Comparison of ENCODE assay signal across 9 cellular contexts in the genomic region with DNA sequence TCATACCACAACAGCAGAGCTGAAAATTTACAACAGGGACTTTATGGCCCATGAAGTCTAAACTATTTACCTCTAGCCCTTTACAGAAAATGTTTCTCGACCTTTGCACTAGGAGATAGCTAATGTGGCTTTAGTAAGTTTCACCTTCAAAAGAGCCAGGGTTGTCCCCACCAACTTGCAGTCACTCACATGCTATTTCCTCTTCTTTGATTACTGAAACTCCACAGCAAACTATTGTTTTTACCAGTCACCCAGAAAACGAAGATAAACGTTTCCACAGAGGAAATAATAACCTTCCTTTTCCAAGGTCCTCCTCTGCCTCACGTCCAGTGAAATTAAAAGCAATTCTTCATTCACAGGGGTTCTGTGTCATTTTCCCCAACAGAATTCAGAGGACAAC. TPM values are rescaled to one million over a fixed set of nuclear protein-coding genes. Genes with fewer than 3 reads are reported as not detected.
A peak's percentile ranks its signal among the peaks of the same experiment; 100 is the strongest.
DNase-seq lines count a peak whose midpoint lies in the region; ATAC-seq, FAIRE-seq and TF ChIP-seq lines count a peak whose summit lies in the region.
"Had no signal": no experiment of that assay in that cellular context is flagged by ENCODE, and none has a peak within 500 bp of the region (broad histone marks: within the 10 kb centered on the region; RNA-seq: fewer than 3 reads in every experiment).

No MANE protein-coding gene starts in this region.

- peaks cover 99% of the 10 kb centered on the region for H3K4me1 ChIP-seq in A549
- peaks cover 16% of the 10 kb centered on the region; the same call in 1 of the 2 replicates for H3K4me1 ChIP-seq in PC-3 (ENCODE audit: insufficient read depth, low read length)

- no peak overlapping the region for H3K9ac ChIP-seq in PC-3 (ENCODE audit: low read length)

- H3K4me2 ChIP-seq in A549 = peak overlapping the region; percentile 77
- no peak overlapping the region for H3K4me2 ChIP-seq in PC-3 (ENCODE audit: low read length)

- H4K20me1 ChIP-seq in PC-3 (ENCODE audit: low read length) = peaks cover 6% of the 10 kb centered on the region; the same call in 1 of the 2 replicates

- no peaks in the 10 kb centered on the region for H3K36me3 Mint-ChIP-seq in activated naive CD4-positive, alpha-beta T cell treated with anti-CD3 and anti-CD28 coated beads for 36 hours (ENCODE audit: low read depth)

- no TSS peak for BruUV-seq in PC-3 (replicated peaks; lab: Mats Ljungman, UMichigan)

- no peaks in the 10 kb centered on the region for H3K4me1 Mint-ChIP-seq in activated naive CD4-positive, alpha-beta T cell treated with anti-CD3 and anti-CD28 coated beads for 36 hours (ENCODE audit: low read depth)

- TF ChIP-seq CTCF in A549 (IDR thresholded peaks at IDR 0.05) (no peak), brain microvascular endothelial cell (IDR thresholded peaks at IDR 0.05; ENCODE audit: low read depth, low read length, missing control alignments) (no peak), PC-3 (conservative IDR thresholded peaks at IDR 0.05; ENCODE audit: low read depth, low read length) (no peak)

- no peak for ATAC-seq in A549
- peak; percentile 95 for ATAC-seq in GM19395 (IDR thresholded peaks at IDR 0.05; ENCODE audit: unreplicated experiment)
- ATAC-seq in HG03025 (IDR thresholded peaks at IDR 0.05; ENCODE audit: low FRiP score, unreplicated experiment) = peak; percentile 88
- ATAC-seq in SK-N-SH treated with all-trans-retinoic acid at 6 μM for 48 hours = no peak
- ATAC-seq in PC-3 = no peak

- peaks cover 93% of the 10 kb centered on the region for H3K79me2 ChIP-seq in PC-3 (ENCODE audit: low read length)

- H3K27ac Mint-ChIP-seq in activated naive CD4-positive, alpha-beta T cell treated with anti-CD3 and anti-CD28 coated beads for 36 hours = no peak overlapping the region

- no peak for TF ChIP-seq EP300 in A549 (IDR thresholded peaks at IDR 0.05)

- no peak for TF ChIP-seq POLR2A in A549 (IDR thresholded peaks at IDR 0.05; ENCODE audit: low read length)

- peaks cover 6% of the 10 kb centered on the region for H3K27me3 Mint-ChIP-seq in activated naive CD4-positive, alpha-beta T cell treated with anti-CD3 and anti-CD28 coated beads for 36 hours (ENCODE audit: low read depth)

- H3K36me3 ChIP-seq in brain microvascular endothelial cell (replicated peaks) (peaks cover 2% of the 10 kb centered on the region), PC-3 (ENCODE audit: low read depth, low read length) (peaks cover 53% of the 10 kb centered on the region)

- H3F3A ChIP-seq in PC-3 (ENCODE audit: low read length, unreplicated experiment) = no peaks in the 10 kb centered on the region

- no peaks in the 10 kb centered on the region for H3K9me2 ChIP-seq in PC-3 (replicated peaks; ENCODE audit: low read length)

- H3K27me3 ChIP-seq in brain microvascular endothelial cell (replicated peaks) (no peaks in the 10 kb centered on the region), PC-3 (ENCODE audit: low read length) (no peaks in the 10 kb centered on the region)

- FAIRE-seq in A549 (lab: Jason Lieb, UNC) = no peak

- no peaks in the 10 kb centered on the region for H3K9me3 Mint-ChIP-seq in activated naive CD4-positive, alpha-beta T cell treated with anti-CD3 and anti-CD28 coated beads for 36 hours

- peak overlapping the region; percentile 84 to 89 for H3K27ac ChIP-seq in A549
- H3K27ac ChIP-seq in brain microvascular endothelial cell = peak overlapping the region; percentile 80
- no peak overlapping the region for H3K27ac ChIP-seq in PC-3 (ENCODE audit: low read length)

- H3K9me3 ChIP-seq in A549 = no peaks in the 10 kb centered on the region
- H3K9me3 ChIP-seq in PC-3 (ENCODE audit: low read length) = no peaks in the 10 kb centered on the region

- H3K4me3 Mint-ChIP-seq in activated naive CD4-positive, alpha-beta T cell treated with anti-CD3 and anti-CD28 coated beads for 36 hours = no peak overlapping the region

- H2AFZ ChIP-seq in PC-3 (ENCODE audit: low read length) = no peak overlapping the region

- no peak for DNase-seq in A549 (ENCODE audit: low read depth in 1 of 2, low spot score in 1 of 2)
- DNase-seq in brain microvascular endothelial cell = no peak
- no peak for DNase-seq in NCI-H1930 (lab: John Stamatoyannopoulos, UW)
- DNase-seq in PC-3 = no peak
- no peak for DNase-seq in activated naive CD4-positive, alpha-beta T cell treated with anti-CD3 and anti-CD28 coated beads for 36 hours
- DNase-seq: HCEC 1CT had no signal

- CTCF ChIA-PET in A549 (lab: Yijun Ruan, JAX) = interaction anchor here (1.0 to 3.1 kb wide), 7 partner anchors 9 to 162 kb away, joined by 3 to 10 read pairs (median 4); partner anchors contain the start of gene WWTR1
- CTCF ChIA-PET in PC-3 (lab: Charles Lee) = no interaction called here
- CTCF ChIA-PET in activated naive CD4-positive, alpha-beta T cell treated with anti-CD3 and anti-CD28 coated beads for 36 hours (lab: Charles Lee) = no interaction called here

- intact Hi-C loops in PC-3 (cut with micrococcal nuclease) = no loop called here
- intact Hi-C loops in activated naive CD4-positive, alpha-beta T cell treated with anti-CD3 and anti-CD28 coated beads for 36 hours (cut with micrococcal nuclease) = no loop called here

- POLR2A ChIA-PET in A549 (lab: Yijun Ruan, JAX) = interaction anchor here (1.2 to 1.7 kb wide), 2 partner anchors 34 to 48 kb away, joined by 4 read pairs; partner anchors contain the start of gene WWTR1
- POLR2A ChIA-PET in PC-3 (lab: Charles Lee; ENCODE audit: unreplicated experiment) = interaction anchor here (0.6 kb wide), 2 partner anchors 23 to 627 kb away, joined by 5 to 8 read pairs; no protein-coding TSS in a partner anchor

- in situ Hi-C loops in brain microvascular endothelial cell (cut with HindIII; ENCODE audit: low pct_ligation_motif_present, low sequenced_read_pairs) = no loop called here

- H3K4me3 ChIP-seq in A549 (no peak overlapping the region), brain microvascular endothelial cell (ENCODE audit: low read depth, low read length) (no peak overlapping the region), PC-3 (ENCODE audit: low read length) (no peak overlapping the region)

- TF ChIP-seq RAD21 in A549 (conservative IDR thresholded peaks at IDR 0.05 in 1 of 2, IDR thresholded peaks at IDR 0.05 in 1 of 2) = no peak

- WGBS in A549 (ENCODE audit: missing lambda C conversion rate) = 20% methylated on average over 4 of the region's 4 CpGs

TF ChIP-seq in A549, 52 proteins besides CTCF, POLR2A, EP300 and RAD21 (continues in another document):
- TF ChIP-seq CHD2 (IDR thresholded peaks at IDR 0.05; ENCODE audit: low read length, partially characterized antibody) (no peak), RNF2 (IDR thresholded peaks at IDR 0.05; ENCODE audit: borderline replicate concordance, low read depth) (no peak), EHMT2 (IDR thresholded peaks at IDR 0.05; ENCODE audit: low read depth) (no peak), FOXS1 (CRISPR knock-in tag; IDR thresholded peaks at IDR 0.05) (no peak), RCOR1 (IDR thresholded peaks at IDR 0.05; ENCODE audit: low read depth, low read length) (no peak), HOXA7 (CRISPR knock-in tag; IDR thresholded peaks at IDR 0.05) (no peak), GATA3 (IDR thresholded peaks at IDR 0.05; ENCODE audit: borderline replicate concordance) (no peak), ESRRA (IDR thresholded peaks at IDR 0.05; ENCODE audit: borderline replicate concordance, low read length) (no peak), CHD4 (IDR thresholded peaks at IDR 0.05; ENCODE audit: borderline replicate concordance) (no peak), NFE2L2 (conservative IDR thresholded peaks at IDR 0.05; ENCODE audit: low read length) (no peak), MAFK (IDR thresholded peaks at IDR 0.05; ENCODE audit: partially characterized antibody) (no peak)
- TF ChIP-seq, protein P1, sequence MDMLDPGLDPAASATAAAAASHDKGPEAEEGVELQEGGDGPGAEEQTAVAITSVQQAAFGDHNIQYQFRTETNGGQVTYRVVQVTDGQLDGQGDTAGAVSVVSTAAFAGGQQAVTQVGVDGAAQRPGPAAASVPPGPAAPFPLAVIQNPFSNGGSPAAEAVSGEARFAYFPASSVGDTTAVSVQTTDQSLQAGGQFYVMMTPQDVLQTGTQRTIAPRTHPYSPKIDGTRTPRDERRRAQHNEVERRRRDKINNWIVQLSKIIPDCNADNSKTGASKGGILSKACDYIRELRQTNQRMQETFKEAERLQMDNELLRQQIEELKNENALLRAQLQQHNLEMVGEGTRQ (IDR thresholded peaks at IDR 0.05) = no peak

TF ChIP-seq in SK-N-SH treated with all-trans-retinoic acid at 6 μM for 48 hours, 23 proteins besides CTCF, POLR2A, EP300 and RAD21 (continues in another document):
- TF ChIP-seq POU6F1 (CRISPR knock-in tag; IDR thresholded peaks at IDR 0.05; ENCODE audit: borderline replicate concordance, low read depth) = no peak
- TF ChIP-seq ARNTL (CRISPR knock-in tag; IDR thresholded peaks at IDR 0.05; ENCODE audit: borderline replicate concordance, low read depth) = no peak

RNA-seq across cellular contexts. Expression of gene WWTR1, which starts 48.2 kb away (rescaled TPM):
- polyA plus RNA-seq in A549 (2011; rRNA removed) (164 and 216 TPM in 2 replicates), A549 (2017; fragmentation: RNase III; extraction: RNeasy Plus Mini Kit Qiagen cat#74134 plus additional on column Dnase treatment) (93.9 to 103 TPM (median 99.7 TPM) in 3 replicates)
- polyA plus RNA-seq in A549 (2012; cell fraction: cytosol; rRNA removed) = 83.5 and 88.4 TPM in 2 replicates
- polyA plus RNA-seq in A549 (2012; cell fraction: nucleus; rRNA removed) = 88.2 and 134 TPM in 2 replicates
- 192 and 265 TPM in 2 replicates for polyA minus RNA-seq in A549 (2011; rRNA and poly(A)+ RNA removed)
- 74.4 and 79.7 TPM in 2 replicates for total RNA-seq in PC-3 (2014; rRNA removed)
- under 1 TPM; 0.19 to 0.42 TPM for total RNA-seq in activated naive CD4-positive, alpha-beta T cell treated with anti-CD3 and anti-CD28 coated beads for 36 hours

Comparison
In these comparisons a context has a peak if more than half of its experiments do, and no peak if none do; other contexts are left out.
1. ATAC-seq: peak in GM19395 (single experiment) and HG03025 (single experiment); none in A549 (0 of 2), SK-N-SH treated with all-trans-retinoic acid at 6 μM for 48 hours (single experiment) and PC-3 (single experiment).
2. RNA of gene WWTR1, which starts 48.2 kb away (total RNA-seq): 74.4 to 79.7 TPM in PC-3; 0.19 to 0.42 TPM in activated naive CD4-positive, alpha-beta T cell treated with anti-CD3 and anti-CD28 coated beads for 36 hours; every median in the first group is over 10 times any median in the second.